Comparison of ENCODE assay signal across 8 cellular contexts in genomic region chr17:28718990-28719433, GRCh38.
DNase-seq lines count a peak whose midpoint lies in the region; ATAC-seq and TF ChIP-seq lines count a peak whose summit lies in the region.

No MANE protein-coding gene starts in this region.

- ATAC-seq in GM18909 (IDR thresholded peaks at IDR 0.05; ENCODE audit: poor library complexity, unreplicated experiment) = peak; percentile 1
- ATAC-seq in GM19463 (IDR thresholded peaks at IDR 0.05; ENCODE audit: unreplicated experiment) = no peak
- ATAC-seq in GM19467 (IDR thresholded peaks at IDR 0.05; ENCODE audit: unreplicated experiment) = no peak

- H3K4me3 ChIP-seq in fibroblast of mammary gland (ENCODE audit: control insufficient read depth, low read depth, low read length) (peak overlapping the region; percentile 68), skeletal muscle cell (ENCODE audit: low read depth, low read length) (peak overlapping the region; percentile 96)

- POLR2A ChIA-PET in RWPE1 (lab: Yijun Ruan, JAX; ENCODE audit: low non-redundant PET) = interaction anchor here (0.6 to 1.8 kb wide), 7 partner anchors 8 to 233 kb away, joined by 3 to 11 read pairs (median 5); partner anchors contain the start of genes BLTP2, PHF12 and PROCA1

- DNase-seq in RWPE1 (ENCODE audit: low spot score) (no peak), fibroblast of mammary gland (ENCODE audit: low read depth) (no peak), skeletal muscle cell (ENCODE audit: low read depth) (no peak), NCI-H446 (lab: John Stamatoyannopoulos, UW) (no peak), NOMO-1 treated with DMSO at 0.1 percent for 48 hours (lab: John Stamatoyannopoulos, UW; ENCODE audit: unreplicated experiment) (no peak)

- TF ChIP-seq CTCF in RWPE1 (conservative IDR thresholded peaks at IDR 0.05; ENCODE audit: low read depth) = no peak
- no peak for TF ChIP-seq CTCF in fibroblast of mammary gland (conservative IDR thresholded peaks at IDR 0.05; ENCODE audit: control insufficient read depth, insufficient read depth, low read depth, low read length)

- peak overlapping the region; percentile 99 for H3K27ac ChIP-seq in RWPE1

- CTCF ChIA-PET in RWPE1 (lab: Yijun Ruan, JAX) = interaction anchor here (0.8 kb wide), 1 partner anchor 31 kb away, joined by 3 read pairs; no protein-coding TSS in a partner anchor
